ENCODE assay signal across 9 cellular contexts in genomic region chr16:2539168-2539837, GRCh38. TPM values are rescaled to one million over a fixed set of nuclear protein-coding genes. Genes with fewer than 3 reads are reported as not detected.
DNase-seq lines count a peak whose midpoint lies in the region; ATAC-seq, FAIRE-seq and TF ChIP-seq lines count a peak whose summit lies in the region.
"Not testable (repeated sequence)": the region's sequence is repeated elsewhere in the genome, so short reads cannot be mapped to it uniquely, and the experiment has no call there.
"Had no signal": no experiment of that assay in that cellular context is flagged by ENCODE, and none has a peak within 500 bp of the region (broad histone marks: within the 10 kb centered on the region; RNA-seq: fewer than 3 reads in every experiment).

No MANE protein-coding gene starts in this region.

- peak; percentile 40 for FAIRE-seq in bronchial epithelial cell (lab: Jason Lieb, UNC)

- not testable (repeated sequence) for H3K9me2 ChIP-seq in GM23338 (ENCODE audit: insufficient read depth); OCI-LY1 (ENCODE audit: low read depth, low read length)

- ATAC-seq in GM23338; activated CD8-positive, alpha-beta memory T cell treated with anti-CD3 and anti-CD28 coated beads, Interleukin-2, amount 10 ng/mL, durations not matched to agents 7 days and 5 days; naive B cell (ENCODE audit: low read depth in 2 of 2): not testable (repeated sequence)

- not testable (repeated sequence) for TF ChIP-seq CTCF in AG04450 (IDR thresholded peaks at IDR 0.05; ENCODE audit: low read depth, low read length); GM23338 (conservative IDR thresholded peaks at IDR 0.05; ENCODE audit: low read depth in 2 of 2); OCI-LY1 (IDR thresholded peaks at IDR 0.05; ENCODE audit: low read length); bronchial epithelial cell (IDR thresholded peaks at IDR 0.05; ENCODE audit: insufficient read depth, low read length, severe bottlenecking); glutamatergic neuron (IDR thresholded peaks at IDR 0.05; ENCODE audit: partially characterized antibody, unreplicated experiment)

- H2AFZ ChIP-seq in GM23338; OCI-LY1 (ENCODE audit: low read length): not testable (repeated sequence)

- H4K20me1 ChIP-seq in GM23338 (replicated peaks; ENCODE audit: insufficient read depth); OCI-LY1 (ENCODE audit: insufficient read depth, low read length): not testable (repeated sequence)

- not testable (repeated sequence) for H3K36me3 Mint-ChIP-seq in GM23338 (ENCODE audit: low read depth); activated CD8-positive, alpha-beta memory T cell treated with anti-CD3 and anti-CD28 coated beads, Interleukin-2, amount 10 ng/mL, durations not matched to agents 7 days and 5 days; glutamatergic neuron (ENCODE audit: unreplicated experiment); naive B cell

- POLR2A ChIA-PET in AG04450 (lab: Yijun Ruan, JAX) = not testable (repeated sequence)

- H3K4me2 ChIP-seq in GM23338 = peak overlapping the region; percentile 81
- peak overlapping the region; percentile 91 for H3K4me2 ChIP-seq in OCI-LY1 (ENCODE audit: low read length)

- H3K4me1 Mint-ChIP-seq in GM23338 (peaks cover 11% of the 10 kb centered on the region), glutamatergic neuron (ENCODE audit: low read depth, unreplicated experiment) (peaks cover 24% of the 10 kb centered on the region), naive B cell (peaks cover 29 to 46% (median 35%) of the 10 kb centered on the region in 3 donors)
- H3K4me1 Mint-ChIP-seq in activated CD8-positive, alpha-beta memory T cell treated with anti-CD3 and anti-CD28 coated beads, Interleukin-2, amount 10 ng/mL, durations not matched to agents 7 days and 5 days = peaks cover 36% of the 10 kb centered on the region

- not testable (repeated sequence) for H3K9me3 ChIP-seq in AG04450 (ENCODE audit: control insufficient read depth, insufficient read depth, low read length); OCI-LY1 (ENCODE audit: low read length)

- H3K4me3 Mint-ChIP-seq in GM23338 = peak overlapping the region; percentile 77
- H3K4me3 Mint-ChIP-seq in activated CD8-positive, alpha-beta memory T cell treated with anti-CD3 and anti-CD28 coated beads, Interleukin-2, amount 10 ng/mL, durations not matched to agents 7 days and 5 days = peak overlapping the region; percentile 79
- peak overlapping the region; percentile 95 for H3K4me3 Mint-ChIP-seq in glutamatergic neuron (ENCODE audit: unreplicated experiment)
- peak overlapping the region; percentile 63 to 91 (median 80) for H3K4me3 Mint-ChIP-seq in naive B cell

- H3K9me3 Mint-ChIP-seq in GM23338; activated CD8-positive, alpha-beta memory T cell treated with anti-CD3 and anti-CD28 coated beads, Interleukin-2, amount 10 ng/mL, durations not matched to agents 7 days and 5 days (ENCODE audit: low read depth); naive B cell: not testable (repeated sequence)
- peaks cover 23% of the 10 kb centered on the region for H3K9me3 Mint-ChIP-seq in glutamatergic neuron (ENCODE audit: unreplicated experiment)

- not testable (repeated sequence) for H3K27me3 Mint-ChIP-seq in GM23338 (ENCODE audit: insufficient read depth, low read depth, poor library complexity); activated CD8-positive, alpha-beta memory T cell treated with anti-CD3 and anti-CD28 coated beads, Interleukin-2, amount 10 ng/mL, durations not matched to agents 7 days and 5 days; naive B cell
- H3K27me3 Mint-ChIP-seq in glutamatergic neuron (ENCODE audit: unreplicated experiment) = peaks cover 14% of the 10 kb centered on the region

- H3K27me3 ChIP-seq in AG04450 (ENCODE audit: control insufficient read depth, insufficient read depth, low read length); GM23338 (ENCODE audit: insufficient read depth); OCI-LY1 (ENCODE audit: insufficient read depth, low read length); bronchial epithelial cell (ENCODE audit: control insufficient read depth, insufficient read depth, low read length): not testable (repeated sequence)

- CTCF ChIA-PET in AG04450 (lab: Charles Lee) = not testable (repeated sequence)
- CTCF ChIA-PET in activated CD8-positive, alpha-beta memory T cell treated with anti-CD3 and anti-CD28 coated beads, Interleukin-2, amount 10 ng/mL, durations not matched to agents 7 days and 5 days (lab: Charles Lee) = interaction anchor here (1.4 kb wide), 1 partner anchor 25 kb away, joined by 4 read pairs; the partner anchor contains the start of gene ATP6V0C

- not testable (repeated sequence) for DNase-seq in AG04450 (ENCODE audit: low read depth, low spot score); GM23338 (ENCODE audit: low spot score); activated CD8-positive, alpha-beta memory T cell treated with anti-CD3 and anti-CD28 coated beads, Interleukin-2, amount 10 ng/mL, durations not matched to agents 7 days and 5 days; bronchial epithelial cell (ENCODE audit: low read depth); glutamatergic neuron; naive B cell

- H3K79me2 ChIP-seq in GM23338 (replicated peaks; ENCODE audit: insufficient read depth) (peaks cover 43% of the 10 kb centered on the region), OCI-LY1 (ENCODE audit: insufficient read depth, low read length) (peaks cover 20% of the 10 kb centered on the region)

- not testable (repeated sequence) for H3K27ac ChIP-seq in AG04450 (ENCODE audit: low read depth, low read length); GM23338 (ENCODE audit: low read depth); skin epidermis
- H3K27ac ChIP-seq in OCI-LY1 (ENCODE audit: low read depth, low read length, poor library complexity, severe bottlenecking) = peak overlapping the region; percentile 63

- not testable (repeated sequence) for H3K27ac Mint-ChIP-seq in GM23338
- peak overlapping the region; percentile 47 for H3K27ac Mint-ChIP-seq in activated CD8-positive, alpha-beta memory T cell treated with anti-CD3 and anti-CD28 coated beads, Interleukin-2, amount 10 ng/mL, durations not matched to agents 7 days and 5 days
- H3K27ac Mint-ChIP-seq in glutamatergic neuron (ENCODE audit: unreplicated experiment) = peak overlapping the region; percentile 85
- H3K27ac Mint-ChIP-seq in naive B cell = peak overlapping the region; percentile 85 to 97 (median 94)

- peak overlapping the region; percentile 52; the same call in 1 of the 2 replicates for H3K9ac ChIP-seq in OCI-LY1 (ENCODE audit: low read length)

- not testable (repeated sequence) for H3K36me3 ChIP-seq in GM23338 (ENCODE audit: insufficient read depth); OCI-LY1 (ENCODE audit: insufficient read depth, low read length); bronchial epithelial cell (ENCODE audit: control insufficient read depth, insufficient read depth, low read length)

- H3K4me1 ChIP-seq in GM23338 (ENCODE audit: insufficient read depth) = not testable (repeated sequence)
- peaks cover 32% of the 10 kb centered on the region for H3K4me1 ChIP-seq in OCI-LY1 (ENCODE audit: insufficient read depth, low read length, severe bottlenecking)

- H3K4me3 ChIP-seq in AG04450 (ENCODE audit: low read depth, low read length) (peak overlapping the region; percentile 60; the same call in 1 of the 2 replicates), GM23338 (peak overlapping the region; percentile 57), OCI-LY1 (ENCODE audit: low read depth, low read length, poor library complexity, severe bottlenecking) (peak overlapping the region; percentile 70), skin epidermis (peak overlapping the region in 4 of 7 experiments; percentile 44 to 64 (median 56))
- H3K4me3 ChIP-seq in bronchial epithelial cell (ENCODE audit: low read depth, low read length) = not testable (repeated sequence)

- not testable (repeated sequence) for H3F3A ChIP-seq in GM23338 (replicated peaks; ENCODE audit: low read depth); OCI-LY1 (ENCODE audit: insufficient read depth, low read length)

RNA-seq across cellular contexts. Expression of gene PDPK1, which starts 1.5 kb away (rescaled TPM):
- polyA plus RNA-seq in AG04450 (2011; rRNA removed) (27.7 and 32.4 TPM in 2 replicates), GM23338 (2016; fragmentation: Nextera tagmentation; extraction: Ambion mirVana) (13.1 and 19.3 TPM in 2 replicates), naive B cell (ENCODE audit: low read depth in 6 of 6) (10 to 100 TPM; 16.7 to 44.8 (median 38.9) TPM)
- polyA minus RNA-seq in AG04450 (2011; rRNA and poly(A)+ RNA removed) = 19.9 and 23.4 TPM in 2 replicates
- total RNA-seq in GM23338 (2014; rRNA removed; shearing (Covaris generic)) = 24.9 and 25.8 TPM in 2 replicates
- 10 to 100 TPM; 40.3 to 45.1 TPM for total RNA-seq in activated CD8-positive, alpha-beta memory T cell treated with anti-CD3 and anti-CD28 coated beads, Interleukin-2, amount 10 ng/mL, durations not matched to agents 7 days and 5 days
- total RNA-seq in bronchial epithelial cell (11.8 and 17.7 TPM in 2 replicates), glutamatergic neuron (ENCODE audit: unreplicated experiment) (113 TPM)

RNA-seq across cellular contexts. Expression of gene CEMP1, which starts 8.1 kb away (rescaled TPM):
- polyA plus RNA-seq in AG04450 (2011; rRNA removed) (not detected in 2 replicates), GM23338 (2016; fragmentation: Nextera tagmentation; extraction: Ambion mirVana) (7.5 and 10.1 TPM in 2 replicates), naive B cell (ENCODE audit: low read depth in 6 of 6) (1 to 10 TPM; 2.4 to 5.7 (median 3.5) TPM)
- polyA minus RNA-seq in AG04450 (2011; rRNA and poly(A)+ RNA removed) = not detected in 2 replicates
- total RNA-seq in GM23338 (2014; rRNA removed; shearing (Covaris generic)) = 0.31 TPM in 1 of 2 replicates, not detected in the other
- not detected for total RNA-seq in activated CD8-positive, alpha-beta memory T cell treated with anti-CD3 and anti-CD28 coated beads, Interleukin-2, amount 10 ng/mL, durations not matched to agents 7 days and 5 days
- total RNA-seq in bronchial epithelial cell (0.26 TPM in 1 of 2 replicates, not detected in the other), glutamatergic neuron (ENCODE audit: unreplicated experiment) (not detected)
- total RNA-seq: foreskin keratinocyte had no signal
- polyA plus RNA-seq: foreskin keratinocyte had no signal

RNA-seq across cellular contexts. Expression of gene AMDHD2, which starts 19.1 kb away (rescaled TPM):
- polyA plus RNA-seq in AG04450 (2011; rRNA removed) = 7.7 and 11.9 TPM in 2 replicates
- 8.0 and 11.3 TPM in 2 replicates for polyA minus RNA-seq in AG04450 (2011; rRNA and poly(A)+ RNA removed)
- total RNA-seq in GM23338 (2014; rRNA removed; shearing (Covaris generic)) = 62.1 and 68.1 TPM in 2 replicates
- 12.2 and 20.2 TPM in 2 replicates for polyA plus RNA-seq in GM23338 (2016; fragmentation: Nextera tagmentation; extraction: Ambion mirVana)
- 10 to 100 TPM; 52.5 to 54.2 TPM for total RNA-seq in activated CD8-positive, alpha-beta memory T cell treated with anti-CD3 and anti-CD28 coated beads, Interleukin-2, amount 10 ng/mL, durations not matched to agents 7 days and 5 days
- total RNA-seq in bronchial epithelial cell = 27.7 and 35.8 TPM in 2 replicates
- 61.0 TPM for total RNA-seq in glutamatergic neuron (ENCODE audit: unreplicated experiment)
- polyA plus RNA-seq in naive B cell (ENCODE audit: low read depth in 6 of 6) = 10 to 100 TPM; 17.6 to 24.0 (median 20.5) TPM

RNA-seq across cellular contexts. Expression of gene ATP6V0C, which starts 25.6 kb away (rescaled TPM):
- 11.0 and 19.9 TPM in 2 replicates for polyA plus RNA-seq in AG04450 (2011; rRNA removed)
- polyA minus RNA-seq in AG04450 (2011; rRNA and poly(A)+ RNA removed) = 25.0 and 32.3 TPM in 2 replicates
- 98.2 and 109 TPM in 2 replicates for total RNA-seq in GM23338 (2014; rRNA removed; shearing (Covaris generic))
- 154 and 162 TPM in 2 replicates for polyA plus RNA-seq in GM23338 (2016; fragmentation: Nextera tagmentation; extraction: Ambion mirVana)
- total RNA-seq in activated CD8-positive, alpha-beta memory T cell treated with anti-CD3 and anti-CD28 coated beads, Interleukin-2, amount 10 ng/mL, durations not matched to agents 7 days and 5 days = 100 to 1,000 TPM; 104 to 121 TPM
- 7.9 and 13.2 TPM in 2 replicates for total RNA-seq in bronchial epithelial cell
- total RNA-seq in glutamatergic neuron (ENCODE audit: unreplicated experiment) = 274 TPM
- polyA plus RNA-seq in naive B cell (ENCODE audit: low read depth in 6 of 6) = 100 to 1,000 TPM in 3 of 6 donors, 10 to 100 TPM in 3; 75.4 to 114 (median 98.1) TPM
